1 cellular context compared by ENCODE assay signal in genomic region chr19:1622541-1622940, GRCh38.
TF ChIP-seq lines count a peak whose summit lies in the region.

No MANE protein-coding gene starts in this region.

TF ChIP-seq in HCT116, 20 proteins besides CTCF, POLR2A, EP300 and RAD21:
- no peak for TF ChIP-seq EZH2phosphoT487 (IDR thresholded peaks at IDR 0.05; ENCODE audit: borderline replicate concordance)
- TF ChIP-seq ATF3 (IDR thresholded peaks at IDR 0.05): no peak
- no peak for TF ChIP-seq ZFX (IDR thresholded peaks at IDR 0.05)
- TF ChIP-seq SRF (IDR thresholded peaks at IDR 0.05; ENCODE audit: low read depth): no peak
- no peak for TF ChIP-seq MAX (IDR thresholded peaks at IDR 0.05)
- no peak for TF ChIP-seq YY1 (IDR thresholded peaks at IDR 0.05; ENCODE audit: extremely low read depth, insufficient replicate concordance, low read depth, low read length)
- no peak for TF ChIP-seq FOSL1 (IDR thresholded peaks at IDR 0.05; ENCODE audit: low read depth)
- TF ChIP-seq ZBTB33 (IDR thresholded peaks at IDR 0.05; ENCODE audit: extremely low read depth, insufficient replicate concordance, low read length): no peak
- TF ChIP-seq SIN3A (IDR thresholded peaks at IDR 0.05; ENCODE audit: low read depth): no peak
- TF ChIP-seq JUND (IDR thresholded peaks at IDR 0.05): no peak
- no peak for TF ChIP-seq ZNF274 (IDR thresholded peaks at IDR 0.05; ENCODE audit: low read depth, low read length)
- no peak for TF ChIP-seq EZH2 (IDR thresholded peaks at IDR 0.05)
